In genomic region chr11:126189109-126189929, GRCh38 we compare ENCODE assay signal across 10 cellular contexts. TPM values are rescaled to one million over a fixed set of nuclear protein-coding genes. Genes with fewer than 3 reads are reported as not detected.
DNase-seq lines count a peak whose midpoint lies in the region; ATAC-seq and TF ChIP-seq lines count a peak whose summit lies in the region.
"Had no signal": no experiment of that assay in that cellular context is flagged by ENCODE, and none has a peak within 500 bp of the region (broad histone marks: within the 10 kb centered on the region; RNA-seq: fewer than 3 reads in every experiment).

No MANE protein-coding gene starts in this region.

- no peak for TF ChIP-seq CTCF in sigmoid colon (IDR thresholded peaks at IDR 0.05)

- no peaks in the 10 kb centered on the region for H3K36me3 ChIP-seq in sigmoid colon

- no peak for TF ChIP-seq POLR2A in sigmoid colon (IDR thresholded peaks at IDR 0.05)

- peaks cover 9% of the 10 kb centered on the region for H3K4me1 Mint-ChIP-seq in stimulated activated effector memory CD8-positive, alpha-beta T cell treated with anti-CD3 and anti-CD28 coated beads, Interleukin-12 subunit alpha, Interleukin-12 subunit beta, amount 100 ng/mL, for 72 hours

- no peaks in the 10 kb centered on the region for H3K27me3 ChIP-seq in sigmoid colon

- H3K4me3 Mint-ChIP-seq in stimulated activated effector memory CD8-positive, alpha-beta T cell treated with anti-CD3 and anti-CD28 coated beads, Interleukin-12 subunit alpha, Interleukin-12 subunit beta, amount 100 ng/mL, for 72 hours: no peak overlapping the region
- H3K4me3 Mint-ChIP-seq: stimulated activated naive CD8-positive, alpha-beta T cell treated with anti-CD3 and anti-CD28 coated beads, Interleukin-15, Interleukin-2, amounts not matched to agents 100 ng/mL and 50 ng/mL, for 24 hours; T-helper 2 cell treated with Interferon-gamma antibody and Interleukin-4, amounts not matched to agents 5 μg/mL and 100 μg/mL, for 36 hours had no signal

- no peak for DNase-seq in stimulated activated effector memory CD8-positive, alpha-beta T cell treated with anti-CD3 and anti-CD28 coated beads, Interleukin-12 subunit alpha, Interleukin-12 subunit beta, amount 100 ng/mL, for 72 hours (ENCODE audit: low spot score in 2 of 2)
- DNase-seq in UCSD-AML1 (lab: John Stamatoyannopoulos, UW; ENCODE audit: unreplicated experiment) (no peak), sigmoid colon (no peak), DMS 273 (lab: John Stamatoyannopoulos, UW; ENCODE audit: unreplicated experiment) (no peak)
- DNase-seq: naive thymus-derived CD8-positive, alpha-beta T cell had no signal

- H3K4me3 ChIP-seq in sigmoid colon: no peak overlapping the region

- TF ChIP-seq EP300 in sigmoid colon (IDR thresholded peaks at IDR 0.05): no peak

- peak overlapping the region; percentile 83 for H3K27ac Mint-ChIP-seq in stimulated activated effector memory CD8-positive, alpha-beta T cell treated with anti-CD3 and anti-CD28 coated beads, Interleukin-12 subunit alpha, Interleukin-12 subunit beta, amount 100 ng/mL, for 72 hours
- H3K27ac Mint-ChIP-seq: stimulated activated naive CD8-positive, alpha-beta T cell treated with anti-CD3 and anti-CD28 coated beads, Interleukin-15, Interleukin-2, amounts not matched to agents 100 ng/mL and 50 ng/mL, for 24 hours; T-helper 2 cell treated with Interferon-gamma antibody and Interleukin-4, amounts not matched to agents 5 μg/mL and 100 μg/mL, for 36 hours had no signal

- H3K9me3 ChIP-seq in sigmoid colon: no peaks in the 10 kb centered on the region

- ATAC-seq in GM18909 (IDR thresholded peaks at IDR 0.05; ENCODE audit: poor library complexity, unreplicated experiment) (peak; percentile 79), GM21737 (IDR thresholded peaks at IDR 0.05; ENCODE audit: unreplicated experiment) (peak; percentile 50), HG03571 (IDR thresholded peaks at IDR 0.05; ENCODE audit: unreplicated experiment) (peak; percentile 65)
- no peak for ATAC-seq in stimulated activated effector memory CD8-positive, alpha-beta T cell treated with anti-CD3 and anti-CD28 coated beads, Interleukin-12 subunit alpha, Interleukin-12 subunit beta, amount 100 ng/mL, for 72 hours
- ATAC-seq: naive thymus-derived CD8-positive, alpha-beta T cell had no signal

- intact Hi-C loops in sigmoid colon (cut with DNase I): no loop called here

- H3K9me3 Mint-ChIP-seq in stimulated activated effector memory CD8-positive, alpha-beta T cell treated with anti-CD3 and anti-CD28 coated beads, Interleukin-12 subunit alpha, Interleukin-12 subunit beta, amount 100 ng/mL, for 72 hours: no peaks in the 10 kb centered on the region
- H3K9me3 Mint-ChIP-seq: naive thymus-derived CD8-positive, alpha-beta T cell; stimulated activated naive CD8-positive, alpha-beta T cell treated with anti-CD3 and anti-CD28 coated beads, Interleukin-15, Interleukin-2, amounts not matched to agents 100 ng/mL and 50 ng/mL, for 24 hours; T-helper 2 cell treated with Interferon-gamma antibody and Interleukin-4, amounts not matched to agents 5 μg/mL and 100 μg/mL, for 36 hours had no signal

- WGBS in sigmoid colon, 2 donors: 87% methylated on average over 22 of the region's 22 CpGs

- peaks cover 18% of the 10 kb centered on the region for H3K36me3 Mint-ChIP-seq in stimulated activated effector memory CD8-positive, alpha-beta T cell treated with anti-CD3 and anti-CD28 coated beads, Interleukin-12 subunit alpha, Interleukin-12 subunit beta, amount 100 ng/mL, for 72 hours

- H3K27ac ChIP-seq in sigmoid colon: no peak overlapping the region

- peaks cover 0 to 32% (median 16%) of the 10 kb centered on the region in 4 donors for H3K4me1 ChIP-seq in sigmoid colon

RNA-seq across cellular contexts. Expression of gene RPUSD4, which starts 22.1 kb away (rescaled TPM):
- 10 to 100 TPM; 14.3 to 24.4 (median 17.6) TPM for total RNA-seq in sigmoid colon
- polyA plus RNA-seq in sigmoid colon: 10 to 100 TPM in 2 of 3 donors, 1 to 10 TPM in 1; 7.9 to 22.5 (median 10.8) TPM

RNA-seq across cellular contexts. Expression of gene FAM118B, which starts 22.3 kb away (rescaled TPM):
- 10 to 100 TPM; 13.3 to 22.2 (median 16.2) TPM for total RNA-seq in sigmoid colon
- polyA plus RNA-seq in sigmoid colon: 10 to 100 TPM; 25.8 to 54.3 (median 43.2) TPM
